Comparison of ENCODE assay signal across 16 cellular contexts in the genomic region with DNA sequence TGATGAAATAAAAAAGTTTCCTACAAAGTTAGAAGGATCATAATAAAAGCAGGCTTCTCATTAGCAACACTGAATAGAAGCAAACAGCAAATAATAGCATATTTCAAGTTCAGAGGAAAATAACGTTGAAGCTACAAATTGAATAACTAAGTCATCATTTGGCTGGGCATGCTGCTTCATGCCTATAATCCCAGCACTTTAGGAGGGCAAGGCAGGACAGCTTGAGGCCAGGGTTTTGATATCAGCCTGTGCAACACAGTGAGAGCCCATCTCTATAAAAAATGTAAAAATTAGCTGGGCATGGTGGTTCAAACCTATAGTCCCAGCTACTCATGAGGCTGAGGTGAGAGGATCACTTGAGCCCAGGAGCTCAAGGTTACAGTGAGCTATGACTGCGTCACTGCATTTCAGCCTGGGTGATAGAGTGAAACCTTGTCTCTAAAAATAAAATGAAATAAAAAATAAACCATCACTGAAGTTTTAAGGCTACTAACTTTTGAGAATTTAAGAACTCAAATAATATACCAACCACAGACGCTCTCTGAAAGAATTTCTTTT. TPM values are rescaled to one million over a fixed set of nuclear protein-coding genes. Genes with fewer than 3 reads are reported as not detected.
DNase-seq lines count a peak whose midpoint lies in the region; ATAC-seq, FAIRE-seq and TF ChIP-seq lines count a peak whose summit lies in the region.
"Had no signal": no experiment of that assay in that cellular context is flagged by ENCODE, and none has a peak within 500 bp of the region (broad histone marks: within the 10 kb centered on the region; RNA-seq: fewer than 3 reads in every experiment).

No MANE protein-coding gene starts in this region.

- WGBS in A549 (ENCODE audit: missing lambda C conversion rate) = 87% methylated on average over 3 of the region's 3 CpGs

- H3K9me3 ChIP-seq in A549 = no peaks in the 10 kb centered on the region
- H3K9me3 ChIP-seq: SJCRH30 had no signal

- no peaks in the 10 kb centered on the region for H3K27me3 Mint-ChIP-seq in central memory CD8-positive, alpha-beta T cell
- H3K27me3 Mint-ChIP-seq in neural crest cell (ENCODE audit: low read depth) = no peaks in the 10 kb centered on the region
- H3K27me3 Mint-ChIP-seq in natural killer cell treated with Interleukin-12 subunit alpha and Interleukin-12 subunit beta and Interleukin-15 and Interleukin-18, amount 100 ng/mL, for 72 hours = no peaks in the 10 kb centered on the region

- peaks cover 39% of the 10 kb centered on the region for H3K4me1 Mint-ChIP-seq in central memory CD8-positive, alpha-beta T cell
- no peaks in the 10 kb centered on the region for H3K4me1 Mint-ChIP-seq in neural crest cell
- H3K4me1 Mint-ChIP-seq in natural killer cell treated with Interleukin-12 subunit alpha and Interleukin-12 subunit beta and Interleukin-15 and Interleukin-18, amount 100 ng/mL, for 72 hours (ENCODE audit: low read depth in 2 of 2) = peaks cover 10 to 15% of the 10 kb centered on the region in 2 donors

- TF ChIP-seq CTCF in A549 (IDR thresholded peaks at IDR 0.05) (no peak), neural crest cell (conservative IDR thresholded peaks at IDR 0.05) (no peak)

- peak overlapping the region; percentile 23; the same call in 2 of the 3 replicates for H3K4me2 ChIP-seq in A549

- H3K4me3 ChIP-seq in A549 = no peak overlapping the region
- H3K4me3 ChIP-seq: SJCRH30 had no signal

- TF ChIP-seq EP300 in A549 (IDR thresholded peaks at IDR 0.05) = no peak

- FAIRE-seq in A549 (lab: Jason Lieb, UNC) (no peak), HTR-8/SVneo (lab: Jason Lieb, UNC) (peak; percentile 20)
- FAIRE-seq: RCC 7860 had no signal

- no peak for DNase-seq in A549 (ENCODE audit: low read depth in 1 of 2, low spot score in 1 of 2)
- DNase-seq in HTR-8/SVneo (ENCODE audit: insufficient read length, low spot score) = no peak
- no peak for DNase-seq in central memory CD8-positive, alpha-beta T cell (ENCODE audit: low spot score in 2 of 2)
- no peak for DNase-seq in neural crest cell (ENCODE audit: low read depth, low spot score)
- no peak for DNase-seq in NCI-H1436 (lab: John Stamatoyannopoulos, UW)
- DNase-seq in natural killer cell treated with Interleukin-12 subunit alpha and Interleukin-12 subunit beta and Interleukin-15 and Interleukin-18, amount 100 ng/mL, for 72 hours (ENCODE audit: low spot score) = no peak
- DNase-seq in middle frontal gyrus (ENCODE audit: extremely low spot score, low spot score) = no peak
- DNase-seq: ACHN; CD8-positive, alpha-beta T cell; MM.1S; NCI-H1105; NCI-H187; NCI-H2171; NCI-H82; SJCRH30 had no signal

- peak overlapping the region; percentile 53 for H3K27ac Mint-ChIP-seq in central memory CD8-positive, alpha-beta T cell (ENCODE audit: low read depth)
- peak overlapping the region; percentile 27 for H3K27ac Mint-ChIP-seq in neural crest cell (ENCODE audit: unreplicated experiment)
- no peak overlapping the region for H3K27ac Mint-ChIP-seq in natural killer cell treated with Interleukin-12 subunit alpha and Interleukin-12 subunit beta and Interleukin-15 and Interleukin-18, amount 100 ng/mL, for 72 hours

- POLR2A ChIA-PET in A549 (lab: Yijun Ruan, JAX) = interaction anchor here (0.9 to 2.4 kb wide), 2 partner anchors 26 to 96 kb away, joined by 3 to 7 read pairs; partner anchors contain the start of gene NCOR1

- peaks cover 54% of the 10 kb centered on the region for H3K4me1 ChIP-seq in A549
- H3K4me1 ChIP-seq: SJCRH30 had no signal

- CTCF ChIA-PET in A549 (lab: Yijun Ruan, JAX) = interaction anchor here (0.6 to 2.0 kb wide), 5 partner anchors 19 to 117 kb away, joined by 3 to 7 read pairs (median 4); no protein-coding TSS in a partner anchor

- peak in 1 of 2 experiments; percentile 30; a peak in 2 of 6 replicates for ATAC-seq in A549
- ATAC-seq in central memory CD8-positive, alpha-beta T cell (replicated peaks; ENCODE audit: extremely low read depth, poor library complexity, severe bottlenecking) = no peak
- ATAC-seq in natural killer cell treated with Interleukin-12 subunit alpha and Interleukin-12 subunit beta and Interleukin-15 and Interleukin-18, amount 100 ng/mL, for 72 hours = no peak
- ATAC-seq: CD8-positive, alpha-beta T cell had no signal

- H3K9me3 Mint-ChIP-seq in central memory CD8-positive, alpha-beta T cell = no peaks in the 10 kb centered on the region
- no peaks in the 10 kb centered on the region for H3K9me3 Mint-ChIP-seq in neural crest cell
- no peaks in the 10 kb centered on the region for H3K9me3 Mint-ChIP-seq in natural killer cell treated with Interleukin-12 subunit alpha and Interleukin-12 subunit beta and Interleukin-15 and Interleukin-18, amount 100 ng/mL, for 72 hours
- H3K9me3 Mint-ChIP-seq: CD8-positive, alpha-beta T cell had no signal

- TF ChIP-seq POLR2A in A549 (IDR thresholded peaks at IDR 0.05; ENCODE audit: low read length) = no peak

- no peak for TF ChIP-seq RAD21 in A549 (conservative IDR thresholded peaks at IDR 0.05 in 1 of 2, IDR thresholded peaks at IDR 0.05 in 1 of 2)

- peak overlapping the region; percentile 6 to 64; a peak in 4 of 6 replicates for H3K27ac ChIP-seq in A549
- H3K27ac ChIP-seq: SJCRH30 had no signal

- no peak overlapping the region for H3K4me3 Mint-ChIP-seq in central memory CD8-positive, alpha-beta T cell
- H3K4me3 Mint-ChIP-seq in neural crest cell = no peak overlapping the region
- no peak overlapping the region for H3K4me3 Mint-ChIP-seq in natural killer cell treated with Interleukin-12 subunit alpha and Interleukin-12 subunit beta and Interleukin-15 and Interleukin-18, amount 100 ng/mL, for 72 hours
- H3K4me3 Mint-ChIP-seq: CD8-positive, alpha-beta T cell had no signal

- H3K36me3 Mint-ChIP-seq in central memory CD8-positive, alpha-beta T cell (ENCODE audit: insufficient read depth) = peaks cover 59% of the 10 kb centered on the region
- H3K36me3 Mint-ChIP-seq in neural crest cell (ENCODE audit: low read depth) = peaks cover 11% of the 10 kb centered on the region
- H3K36me3 Mint-ChIP-seq in natural killer cell treated with Interleukin-12 subunit alpha and Interleukin-12 subunit beta and Interleukin-15 and Interleukin-18, amount 100 ng/mL, for 72 hours = peaks cover 12% of the 10 kb centered on the region

TF ChIP-seq in A549, 52 proteins besides CTCF, POLR2A, EP300 and RAD21:
- TF ChIP-seq JUN (IDR thresholded peaks at IDR 0.05) = no peak

RNA-seq across cellular contexts. Expression of gene NCOR1, which starts 25.5 kb away (rescaled TPM):
- 190 and 194 TPM in 2 replicates for polyA plus RNA-seq in A549 (2011; rRNA removed)
- polyA plus RNA-seq in A549 (2012; cell fraction: cytosol; rRNA removed) = 71.3 and 73.9 TPM in 2 replicates
- 96.6 and 113 TPM in 2 replicates for polyA plus RNA-seq in A549 (2012; cell fraction: nucleus; rRNA removed)
- 60.8 to 65.5 TPM (median 65.5 TPM) in 3 replicates for polyA plus RNA-seq in A549 (2017; fragmentation: RNase III; extraction: RNeasy Plus Mini Kit Qiagen cat#74134 plus additional on column Dnase treatment)
- 421 and 515 TPM in 2 replicates for polyA minus RNA-seq in A549 (2011; rRNA and poly(A)+ RNA removed)
- total RNA-seq in neural crest cell = 129 and 136 TPM in 2 replicates
- 100 to 1,000 TPM; 146 to 193 TPM for total RNA-seq in natural killer cell treated with Interleukin-12 subunit alpha and Interleukin-12 subunit beta and Interleukin-15 and Interleukin-18, amount 100 ng/mL, for 72 hours

RNA-seq across cellular contexts. Expression of gene PIGL, which starts 27.1 kb away (rescaled TPM):
- polyA plus RNA-seq in A549 (2011; rRNA removed) (34.1 and 35.1 TPM in 2 replicates), A549 (2017; fragmentation: RNase III; extraction: RNeasy Plus Mini Kit Qiagen cat#74134 plus additional on column Dnase treatment) (25.5 to 28.6 TPM (median 27.5 TPM) in 3 replicates)
- polyA plus RNA-seq in A549 (2012; cell fraction: cytosol; rRNA removed) = 23.0 and 25.9 TPM in 2 replicates
- 80.6 and 105 TPM in 2 replicates for polyA plus RNA-seq in A549 (2012; cell fraction: nucleus; rRNA removed)
- 21.4 and 25.7 TPM in 2 replicates for polyA minus RNA-seq in A549 (2011; rRNA and poly(A)+ RNA removed)
- 31.1 and 35.3 TPM in 2 replicates for total RNA-seq in neural crest cell
- 10 to 100 TPM; 26.4 to 67.4 TPM for total RNA-seq in natural killer cell treated with Interleukin-12 subunit alpha and Interleukin-12 subunit beta and Interleukin-15 and Interleukin-18, amount 100 ng/mL, for 72 hours

Comparison
In these comparisons a context has a peak if more than half of its experiments do, and no peak if none do; other contexts are left out.
1. H3K27ac Mint-ChIP-seq: peak in central memory CD8-positive, alpha-beta T cell (single experiment) and neural crest cell (single experiment); none in natural killer cell treated with Interleukin-12 subunit alpha and Interleukin-12 subunit beta and Interleukin-15 and Interleukin-18, amount 100 ng/mL, for 72 hours (0 of 2).